Comparison of ENCODE assay signal across 19 cellular contexts in the genomic region with DNA sequence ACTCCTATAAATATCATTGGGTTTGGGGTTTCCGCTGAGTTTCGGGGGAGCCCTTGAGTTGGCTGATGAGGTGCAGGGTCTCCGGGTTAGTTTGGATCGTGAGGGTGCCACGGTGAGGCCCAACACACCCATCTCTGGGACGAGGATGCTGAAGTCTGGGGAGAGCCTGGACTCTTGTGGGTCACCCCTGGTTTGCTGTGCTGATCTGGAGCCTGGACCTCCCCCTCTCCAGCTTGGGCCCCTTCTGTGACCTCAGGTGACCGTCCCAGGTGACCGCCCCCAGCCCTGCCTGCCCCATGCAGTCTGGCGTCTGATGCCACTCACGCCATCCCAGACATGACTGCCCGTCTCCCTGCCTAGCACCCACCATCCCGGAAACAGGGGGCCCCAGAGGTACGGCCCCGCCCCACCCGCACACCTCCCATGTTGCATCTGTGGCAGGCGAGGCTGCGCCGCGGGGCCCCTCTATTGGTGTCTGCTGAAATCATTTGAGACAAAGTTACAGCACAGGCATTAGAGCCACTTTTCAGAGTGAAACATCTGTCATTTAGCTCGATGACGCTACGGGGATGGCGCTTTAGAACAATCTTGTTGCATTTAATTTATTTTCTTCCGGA. TPM values are rescaled to one million over a fixed set of nuclear protein-coding genes. Genes with fewer than 3 reads are reported as not detected.
DNase-seq lines count a peak whose midpoint lies in the region; ATAC-seq and TF ChIP-seq lines count a peak whose summit lies in the region.
"Had no signal": no experiment of that assay in that cellular context is flagged by ENCODE, and none has a peak within 500 bp of the region (broad histone marks: within the 10 kb centered on the region; RNA-seq: fewer than 3 reads in every experiment).

No MANE protein-coding gene starts in this region.

- no peaks in the 10 kb centered on the region for H3K36me3 Mint-ChIP-seq in glutamatergic neuron (ENCODE audit: unreplicated experiment)
- no peaks in the 10 kb centered on the region for H3K36me3 Mint-ChIP-seq in activated CD4-positive, alpha-beta memory T cell treated with anti-CD3 and anti-CD28 coated beads, Interleukin-2, amount 10 ng/mL, durations not matched to agents 7 days and 5 days (ENCODE audit: low read depth)

- H3K27ac Mint-ChIP-seq in glutamatergic neuron (ENCODE audit: unreplicated experiment), result no peak overlapping the region
- H3K27ac Mint-ChIP-seq in activated CD4-positive, alpha-beta memory T cell treated with anti-CD3 and anti-CD28 coated beads, Interleukin-2, amount 10 ng/mL, durations not matched to agents 7 days and 5 days, result no peak overlapping the region

- no peak for TF ChIP-seq POLR2A in testis (IDR thresholded peaks at IDR 0.05)

- POLR2A ChIA-PET in activated CD4-positive, alpha-beta memory T cell treated with anti-CD3 and anti-CD28 coated beads, Interleukin-2, amount 10 ng/mL, durations not matched to agents 7 days and 5 days (lab: Charles Lee), result no interaction called here
- POLR2A ChIA-PET in HEK293T (lab: Yijun Ruan, JAX), result no interaction called here

- H3K36me3 ChIP-seq in testis (ENCODE audit: low read depth, missing control alignments), result no peaks in the 10 kb centered on the region
- H3K36me3 ChIP-seq: Peyer's patch had no signal

- peak overlapping the region; percentile 23 for H3K4me3 Mint-ChIP-seq in glutamatergic neuron (ENCODE audit: unreplicated experiment)
- H3K4me3 Mint-ChIP-seq in activated CD4-positive, alpha-beta memory T cell treated with anti-CD3 and anti-CD28 coated beads, Interleukin-2, amount 10 ng/mL, durations not matched to agents 7 days and 5 days, result no peak overlapping the region

- H3K4me1 ChIP-seq in right cardiac atrium (ENCODE audit: control insufficient read depth, insufficient read depth, low read length) (no peaks in the 10 kb centered on the region), testis (peaks cover 9% of the 10 kb centered on the region)

- CTCF ChIA-PET in activated CD4-positive, alpha-beta memory T cell treated with anti-CD3 and anti-CD28 coated beads, Interleukin-2, amount 10 ng/mL, durations not matched to agents 7 days and 5 days (lab: Charles Lee), result no interaction called here
- CTCF ChIA-PET in HEK293T (lab: Yijun Ruan, JAX), result no interaction called here

- H3K4me3 ChIP-seq in right cardiac atrium (ENCODE audit: low read length) (no peak overlapping the region), testis (no peak overlapping the region)
- H3K4me3 ChIP-seq: Peyer's patch had no signal

- H3K9me3 Mint-ChIP-seq in glutamatergic neuron (ENCODE audit: unreplicated experiment), result peaks cover 8% of the 10 kb centered on the region
- no peaks in the 10 kb centered on the region for H3K9me3 Mint-ChIP-seq in activated CD4-positive, alpha-beta memory T cell treated with anti-CD3 and anti-CD28 coated beads, Interleukin-2, amount 10 ng/mL, durations not matched to agents 7 days and 5 days

- peaks cover 3% of the 10 kb centered on the region for H3K27me3 Mint-ChIP-seq in glutamatergic neuron (ENCODE audit: unreplicated experiment)
- H3K27me3 Mint-ChIP-seq in activated CD4-positive, alpha-beta memory T cell treated with anti-CD3 and anti-CD28 coated beads, Interleukin-2, amount 10 ng/mL, durations not matched to agents 7 days and 5 days, result peaks cover 31% of the 10 kb centered on the region

- intact Hi-C loops in right cardiac atrium (cut with DNase I), result no loop called here
- intact Hi-C loops in left cardiac atrium (cut with DNase I), result no loop called here
- intact Hi-C loops in testis (cut with DNase I; ENCODE audit: low total_unique reads), result no loop called here

- peaks cover 19% of the 10 kb centered on the region for H3K4me1 Mint-ChIP-seq in glutamatergic neuron (ENCODE audit: low read depth, unreplicated experiment)
- H3K4me1 Mint-ChIP-seq in activated CD4-positive, alpha-beta memory T cell treated with anti-CD3 and anti-CD28 coated beads, Interleukin-2, amount 10 ng/mL, durations not matched to agents 7 days and 5 days, result no peaks in the 10 kb centered on the region

- no peaks in the 10 kb centered on the region for H3K27me3 ChIP-seq in right cardiac atrium (ENCODE audit: control insufficient read depth, insufficient read depth)
- no peaks in the 10 kb centered on the region for H3K27me3 ChIP-seq in testis

- 74% methylated on average over 24 of the region's 24 CpGs for WGBS in right cardiac atrium
- WGBS in testis, 2 donors, result 71 to 78% methylated on average over 16 to 24 of the region's 24 CpGs

- TF ChIP-seq CTCF in glutamatergic neuron (IDR thresholded peaks at IDR 0.05; ENCODE audit: partially characterized antibody, unreplicated experiment), result no peak
- TF ChIP-seq CTCF in testis (IDR thresholded peaks at IDR 0.05), result no peak

- no peaks in the 10 kb centered on the region for H3K9me3 ChIP-seq in right cardiac atrium (ENCODE audit: control insufficient read depth, low read length)
- no peaks in the 10 kb centered on the region for H3K9me3 ChIP-seq in testis
- H3K9me3 ChIP-seq: Peyer's patch, SK-N-SH had no signal

- H3K27ac ChIP-seq in right cardiac atrium (ENCODE audit: low read length) (no peak overlapping the region), testis (no peak overlapping the region)
- H3K27ac ChIP-seq: KMS-11, Peyer's patch had no signal

- no peak for ATAC-seq in right cardiac atrium
- no peak for ATAC-seq in left cardiac atrium

- DNase-seq in right cardiac atrium, result peak; percentile 1 to 48 (median 20)
- no peak for DNase-seq in left cardiac atrium
- peak; percentile 19 for DNase-seq in NOMO-1 treated with DMSO at 0.1 percent for 48 hours (lab: John Stamatoyannopoulos, UW; ENCODE audit: unreplicated experiment)
- peak; percentile 12 for DNase-seq in glutamatergic neuron
- no peak for DNase-seq in activated CD4-positive, alpha-beta memory T cell treated with anti-CD3 and anti-CD28 coated beads, Interleukin-2, amount 10 ng/mL, durations not matched to agents 7 days and 5 days
- DNase-seq in testis, result no peak
- no peak for DNase-seq in HEK293T (ENCODE audit: extremely low spot score)
- DNase-seq: ACHN, C1 segment of cervical spinal cord, H7, MV-4-11, NCI-H1417 treated with DMSO at 0.1 percent for 48 hours, NCI-H2029, NCI-H510A treated with DMSO at 0.1 percent for 48 hours, Peyer's patch, SK-N-SH, T-helper 1 cell had no signal

TF ChIP-seq in HEK293T, 16 proteins besides CTCF, POLR2A, EP300 and RAD21:
- no peak for TF ChIP-seq ELF4 (IDR thresholded peaks at IDR 0.05)
- TF ChIP-seq FOXA1 (IDR thresholded peaks at IDR 0.05), result no peak
- no peak for TF ChIP-seq CTBP1 (IDR thresholded peaks at IDR 0.05; ENCODE audit: borderline replicate concordance)
- TF ChIP-seq, protein P1, sequence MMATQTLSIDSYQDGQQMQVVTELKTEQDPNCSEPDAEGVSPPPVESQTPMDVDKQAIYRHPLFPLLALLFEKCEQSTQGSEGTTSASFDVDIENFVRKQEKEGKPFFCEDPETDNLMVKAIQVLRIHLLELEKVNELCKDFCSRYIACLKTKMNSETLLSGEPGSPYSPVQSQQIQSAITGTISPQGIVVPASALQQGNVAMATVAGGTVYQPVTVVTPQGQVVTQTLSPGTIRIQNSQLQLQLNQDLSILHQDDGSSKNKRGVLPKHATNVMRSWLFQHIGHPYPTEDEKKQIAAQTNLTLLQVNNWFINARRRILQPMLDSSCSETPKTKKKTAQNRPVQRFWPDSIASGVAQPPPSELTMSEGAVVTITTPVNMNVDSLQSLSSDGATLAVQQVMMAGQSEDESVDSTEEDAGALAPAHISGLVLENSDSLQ (IDR thresholded peaks at IDR 0.05), result no peak
- TF ChIP-seq SUZ12 (IDR thresholded peaks at IDR 0.05), result no peak
- TF ChIP-seq HDGF (IDR thresholded peaks at IDR 0.05; ENCODE audit: borderline replicate concordance), result no peak
- TF ChIP-seq FOXK2 (IDR thresholded peaks at IDR 0.05), result no peak
- no peak for TF ChIP-seq FOXM1 (IDR thresholded peaks at IDR 0.05; ENCODE audit: borderline replicate concordance)
- TF ChIP-seq L3MBTL2 (conservative IDR thresholded peaks at IDR 0.05), result no peak
- TF ChIP-seq NFRKB (IDR thresholded peaks at IDR 0.05), result no peak
- TF ChIP-seq LEF1 (IDR thresholded peaks at IDR 0.05; ENCODE audit: borderline replicate concordance), result no peak
- no peak for TF ChIP-seq SP1 (IDR thresholded peaks at IDR 0.05)
- TF ChIP-seq TARDBP (IDR thresholded peaks at IDR 0.05), result no peak
- TF ChIP-seq ARNT (IDR thresholded peaks at IDR 0.05), result no peak

RNA-seq across cellular contexts. Expression of gene UNCX, which starts 21.0 kb away (rescaled TPM):
- total RNA-seq in right cardiac atrium (not detected), left cardiac atrium (not detected), glutamatergic neuron (ENCODE audit: unreplicated experiment) (106 TPM), testis (under 1 TPM in 1 of 2 donors, not detected in 1; 0.24 TPM)
- polyA plus RNA-seq in right cardiac atrium (not detected), testis (ENCODE audit: insufficient read depth, low read depth, low replicate concordance) (not detected)
- total RNA-seq in activated CD4-positive, alpha-beta memory T cell treated with anti-CD3 and anti-CD28 coated beads, Interleukin-2, amount 10 ng/mL, durations not matched to agents 7 days and 5 days, result not detected
- total RNA-seq: H7, HT-29, Peyer's patch had no signal
- polyA plus RNA-seq: SK-N-SH had no signal

Comparison
In these comparisons a context has a peak if more than half of its experiments do, and no peak if none do; other contexts are left out.
1. DNase-seq: peak in right cardiac atrium (3 of 3), NOMO-1 treated with DMSO at 0.1 percent for 48 hours (single experiment) and glutamatergic neuron (single experiment); none in left cardiac atrium (single experiment), activated CD4-positive, alpha-beta memory T cell treated with anti-CD3 and anti-CD28 coated beads, Interleukin-2, amount 10 ng/mL, durations not matched to agents 7 days and 5 days (single experiment), testis (single experiment) and HEK293T (single experiment).
2. RNA of gene UNCX, which starts 21.0 kb away (total RNA-seq): 106 TPM in glutamatergic neuron (single experiment); 0.24 TPM in testis, not detected in right cardiac atrium, not detected in left cardiac atrium and not detected in activated CD4-positive, alpha-beta memory T cell treated with anti-CD3 and anti-CD28 coated beads, Interleukin-2, amount 10 ng/mL, durations not matched to agents 7 days and 5 days; every median in the first group is over 10 times any median in the second.